Comparison of ENCODE assay signal across 22 cellular contexts in the genomic region with DNA sequence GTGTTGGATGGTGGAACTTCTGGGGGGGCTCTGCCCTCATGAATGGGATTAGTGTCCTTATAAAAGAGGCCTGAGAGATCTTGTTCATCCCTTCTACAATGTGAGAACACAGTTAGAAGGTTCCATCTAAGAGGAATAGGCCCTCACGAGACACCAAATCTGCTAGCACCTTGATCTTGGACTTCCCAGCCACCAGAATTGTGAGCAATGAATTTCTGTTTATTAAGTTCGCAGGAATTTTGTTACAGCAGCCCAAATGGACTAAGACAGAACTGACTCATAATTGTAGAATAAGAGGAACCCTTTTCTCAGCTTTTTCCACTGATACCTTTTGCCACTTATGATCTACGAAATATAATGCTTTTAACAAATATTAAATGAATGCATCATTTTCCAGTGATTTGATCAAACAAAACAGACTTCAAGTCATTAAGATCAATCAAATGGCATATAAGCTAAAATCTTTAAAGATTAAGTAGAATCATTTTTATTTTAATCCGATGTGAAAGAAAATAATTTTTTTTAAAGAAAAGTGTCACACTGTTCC.
A peak's percentile ranks its signal among the peaks of the same experiment; 100 is the strongest.
DNase-seq lines count a peak whose midpoint lies in the region; ATAC-seq, FAIRE-seq and TF ChIP-seq lines count a peak whose summit lies in the region.
"Had no signal": no experiment of that assay in that cellular context is flagged by ENCODE, and none has a peak within 500 bp of the region (broad histone marks: within the 10 kb centered on the region; RNA-seq: fewer than 3 reads in every experiment).

No MANE protein-coding gene starts in this region.

- H3K36me3 ChIP-seq in astrocyte (ENCODE audit: insufficient read depth, low read length) = peaks cover 32% of the 10 kb centered on the region
- H3K36me3 ChIP-seq in Peyer's patch = peaks cover 0 to 94% (median 0%) of the 10 kb centered on the region in 3 donors

- FAIRE-seq in A204.1 (lab: Jason Lieb, UNC) (peak; percentile 3), HTR-8/SVneo (lab: Jason Lieb, UNC) (peak; percentile 16), astrocyte (lab: Jason Lieb, UNC) (no peak)
- FAIRE-seq: A549, D721Med, GM12892, GM18507 had no signal

- no peak overlapping the region for H3K4me3 Mint-ChIP-seq in astrocyte (ENCODE audit: unreplicated experiment)
- H3K4me3 Mint-ChIP-seq in stimulated activated naive B cell treated with anti-CD40 and anti-IgM and Interleukin-4, amounts not matched to agents 10 μg/mL and 1 μg/mL and 100 μg/mL, for 72 hours = no peak overlapping the region
- H3K4me3 Mint-ChIP-seq: B cell; CD4-positive, alpha-beta T cell; CD8-positive, alpha-beta T cell had no signal

- H2AFZ ChIP-seq in astrocyte (ENCODE audit: low read depth, low read length) = no peak overlapping the region

- no peaks in the 10 kb centered on the region for H4K20me1 ChIP-seq in astrocyte (ENCODE audit: insufficient read depth, low read length)

- no peaks in the 10 kb centered on the region for H3K27me3 ChIP-seq in astrocyte (ENCODE audit: insufficient read depth, low read length)
- no peaks in the 10 kb centered on the region for H3K27me3 ChIP-seq in Peyer's patch
- H3K27me3 ChIP-seq: BLaER1 treated with 17β-estradiol and CSF1 and Interleukin-3, amounts not matched to agents 10 nM and 100 nM had no signal

- no peaks in the 10 kb centered on the region for H3K4me1 Mint-ChIP-seq in astrocyte (ENCODE audit: low read depth, unreplicated experiment)
- H3K4me1 Mint-ChIP-seq in stimulated activated naive B cell treated with anti-CD40 and anti-IgM and Interleukin-4, amounts not matched to agents 10 μg/mL and 1 μg/mL and 100 μg/mL, for 72 hours = no peaks in the 10 kb centered on the region
- H3K4me1 Mint-ChIP-seq: B cell had no signal

- DNase-seq in HTR-8/SVneo (ENCODE audit: insufficient read length, low spot score) (no peak), astrocyte (ENCODE audit: low read depth) (no peak), NCI-H69 (lab: John Stamatoyannopoulos, UW) (no peak), Peyer's patch (no peak)
- no peak for DNase-seq in stimulated activated naive B cell treated with anti-CD40 and anti-IgM and Interleukin-4, amounts not matched to agents 10 μg/mL and 1 μg/mL and 100 μg/mL, for 72 hours
- DNase-seq: 8988T; AML-193; Caco-2; Calu3; CD4-positive, alpha-beta T cell; CD8-positive, alpha-beta T cell; DMS79 treated with DMSO at 0.1 percent for 48 hours; GF-D8 had no signal

- H3K9me3 Mint-ChIP-seq in astrocyte (ENCODE audit: unreplicated experiment) = no peaks in the 10 kb centered on the region
- no peaks in the 10 kb centered on the region for H3K9me3 Mint-ChIP-seq in stimulated activated naive B cell treated with anti-CD40 and anti-IgM and Interleukin-4, amounts not matched to agents 10 μg/mL and 1 μg/mL and 100 μg/mL, for 72 hours
- H3K9me3 Mint-ChIP-seq: CD4-positive, alpha-beta T cell; CD8-positive, alpha-beta T cell had no signal

- H3K27ac ChIP-seq in astrocyte (ENCODE audit: low read depth, low read length) = no peak overlapping the region
- H3K27ac ChIP-seq in Peyer's patch = no peak overlapping the region
- H3K27ac ChIP-seq: A549; BLaER1 treated with 17β-estradiol and CSF1 and Interleukin-3, amounts not matched to agents 10 nM and 100 nM; C4-2B had no signal

- TF ChIP-seq POLR2A in Peyer's patch (IDR thresholded peaks at IDR 0.05) = no peak

- no peaks in the 10 kb centered on the region for H3K79me2 ChIP-seq in astrocyte (ENCODE audit: insufficient read depth, low read length)

- H3K4me3 ChIP-seq in astrocyte (ENCODE audit: insufficient read depth, low read depth, low read length) (no peak overlapping the region), Peyer's patch (no peak overlapping the region)
- H3K4me3 ChIP-seq: A549; BLaER1 treated with 17β-estradiol and CSF1 and Interleukin-3, amounts not matched to agents 10 nM and 100 nM had no signal

- no peak for TF ChIP-seq CTCF in astrocyte (IDR thresholded peaks at IDR 0.05; ENCODE audit: insufficient read depth, low read depth, low read length)
- no peak for TF ChIP-seq CTCF in Peyer's patch (IDR thresholded peaks at IDR 0.05)

- H3K4me2 ChIP-seq in astrocyte (ENCODE audit: low read length) = no peak overlapping the region
- H3K4me2 ChIP-seq: A549; BLaER1 treated with 17β-estradiol and CSF1 and Interleukin-3, amounts not matched to agents 10 nM and 100 nM had no signal

- H3K4me1 ChIP-seq in astrocyte (ENCODE audit: insufficient read depth, low read length) (no peaks in the 10 kb centered on the region), Peyer's patch (no peaks in the 10 kb centered on the region)
- H3K4me1 ChIP-seq: BLaER1 treated with 17β-estradiol and CSF1 and Interleukin-3, amounts not matched to agents 10 nM and 100 nM; Caco-2 had no signal

- peaks cover 1% of the 10 kb centered on the region for H3K36me3 Mint-ChIP-seq in astrocyte (ENCODE audit: low read depth, unreplicated experiment)
- peaks cover 9 to 18% of the 10 kb centered on the region in 2 donors for H3K36me3 Mint-ChIP-seq in stimulated activated naive B cell treated with anti-CD40 and anti-IgM and Interleukin-4, amounts not matched to agents 10 μg/mL and 1 μg/mL and 100 μg/mL, for 72 hours

- peak overlapping the region; percentile 26 for H3K27ac Mint-ChIP-seq in astrocyte (ENCODE audit: unreplicated experiment)
- peak overlapping the region; percentile 20 for H3K27ac Mint-ChIP-seq in stimulated activated naive B cell treated with anti-CD40 and anti-IgM and Interleukin-4, amounts not matched to agents 10 μg/mL and 1 μg/mL and 100 μg/mL, for 72 hours
- H3K27ac Mint-ChIP-seq: B cell; CD4-positive, alpha-beta T cell; CD8-positive, alpha-beta T cell had no signal

- no peaks in the 10 kb centered on the region for H3K27me3 Mint-ChIP-seq in astrocyte (ENCODE audit: low read depth, unreplicated experiment)
- no peaks in the 10 kb centered on the region for H3K27me3 Mint-ChIP-seq in stimulated activated naive B cell treated with anti-CD40 and anti-IgM and Interleukin-4, amounts not matched to agents 10 μg/mL and 1 μg/mL and 100 μg/mL, for 72 hours
- H3K27me3 Mint-ChIP-seq: B cell; CD4-positive, alpha-beta T cell had no signal

- no peaks in the 10 kb centered on the region for H3K9me3 ChIP-seq in astrocyte (ENCODE audit: insufficient read depth, low read depth, low read length)
- no peaks in the 10 kb centered on the region for H3K9me3 ChIP-seq in Peyer's patch
- H3K9me3 ChIP-seq: A549; BLaER1 treated with 17β-estradiol and CSF1 and Interleukin-3, amounts not matched to agents 10 nM and 100 nM; Caco-2 had no signal

- ATAC-seq in stimulated activated naive B cell treated with anti-CD40 and anti-IgM and Interleukin-4, amounts not matched to agents 10 μg/mL and 1 μg/mL and 100 μg/mL, for 72 hours (replicated peaks) = no peak
- no peak for ATAC-seq in HG02678 (IDR thresholded peaks at IDR 0.05; ENCODE audit: unreplicated experiment)
- ATAC-seq: A549; CD8-positive, alpha-beta T cell had no signal

- no peak overlapping the region for H3K9ac ChIP-seq in astrocyte (ENCODE audit: low read length)
- H3K9ac ChIP-seq: BLaER1 treated with 17β-estradiol and CSF1 and Interleukin-3, amounts not matched to agents 10 nM and 100 nM had no signal
